In genomic region chr5:73172893-73173292, GRCh38 we compare ENCODE assay signal across 27 cellular contexts. TPM values are rescaled to one million over a fixed set of nuclear protein-coding genes. Genes with fewer than 3 reads are reported as not detected.
"Had no signal": no experiment of that assay in that cellular context is flagged by ENCODE, and none has a peak within 500 bp of the region (broad histone marks: within the 10 kb centered on the region; RNA-seq: fewer than 3 reads in every experiment).

TSS of gene TMEM174 (plus strand) at chr5:73173193. CDS start at chr5:73173244, 51 bp downstream.

- H3K4me3 Mint-ChIP-seq: activated B cell treated with CpG ODN at 0.5 μM for 24 hours; activated CD4-positive, alpha-beta T cell treated with anti-CD3 and anti-CD28 coated beads, Interleukin-2, amount 10 ng/mL, durations not matched to agents 24 days and 14 days; activated CD8-positive, alpha-beta memory T cell treated with anti-CD3 and anti-CD28 coated beads, Interleukin-2, amount 10 ng/mL, durations not matched to agents 7 days and 5 days; activated naive CD8-positive, alpha-beta T cell treated with anti-CD3 and anti-CD28 coated beads, Interleukin-2, amount 50 U/mL, for 24 hours; activated T-cell treated with anti-CD3 and anti-CD28 coated beads, Interleukin-2, amount 50 U/mL, for 24 hours; activated T-helper 1 cell treated with anti-CD3 and anti-CD28 coated beads, Interleukin-12 subunit alpha, Interleukin-12 subunit beta, Interleukin-2, Interleukin-4 antibody, amounts not matched to agents 30 ng/mL and 10 ng/mL and 1 ng/mL, durations not matched to agents 14 hours and 24 hours and 36 hours; T-helper 17 cell had no signal

- H3K9me3 Mint-ChIP-seq: activated B cell treated with CpG ODN at 0.5 μM for 24 hours; activated CD4-positive, alpha-beta T cell treated with anti-CD3 and anti-CD28 coated beads, Interleukin-2, amount 10 ng/mL, durations not matched to agents 24 days and 14 days; activated naive CD4-positive, alpha-beta T cell treated with anti-CD3 and anti-CD28 coated beads, Interleukin-2, amount 50 U/mL, for 72 hours; activated T-cell treated with anti-CD3 and anti-CD28 coated beads, Interleukin-2, amount 50 U/mL, for 24 hours; activated T-helper 1 cell treated with anti-CD3 and anti-CD28 coated beads, Interleukin-12 subunit alpha, Interleukin-12 subunit beta, Interleukin-2, Interleukin-4 antibody, amounts not matched to agents 30 ng/mL and 10 ng/mL and 1 ng/mL, durations not matched to agents 14 hours and 24 hours and 36 hours had no signal

- H3K27me3 ChIP-seq: ascending aorta, body of pancreas had no signal

- ATAC-seq: activated CD8-positive, alpha-beta memory T cell treated with anti-CD3 and anti-CD28 coated beads, Interleukin-2, amount 10 ng/mL, durations not matched to agents 7 days and 5 days; activated naive CD4-positive, alpha-beta T cell treated with anti-CD3 and anti-CD28 coated beads, Interleukin-2, amount 50 U/mL, for 72 hours; activated naive CD8-positive, alpha-beta T cell treated with anti-CD3 and anti-CD28 coated beads, Interleukin-2, amount 50 U/mL, for 24 hours; body of pancreas; T-helper 17 cell had no signal

- H3K36me3 ChIP-seq: ascending aorta had no signal

- H3K36me3 Mint-ChIP-seq: activated CD8-positive, alpha-beta memory T cell treated with anti-CD3 and anti-CD28 coated beads, Interleukin-2, amount 10 ng/mL, durations not matched to agents 7 days and 5 days had no signal

- H3K9me3 ChIP-seq: ascending aorta, body of pancreas had no signal

- H3K27ac ChIP-seq: ascending aorta, body of pancreas had no signal

- DNase-seq: activated B cell treated with CpG ODN at 0.5 μM for 24 hours; activated CD4-positive, alpha-beta T cell treated with anti-CD3 and anti-CD28 coated beads for 1 hour; activated CD4-positive, alpha-beta T cell treated with anti-CD3 and anti-CD28 coated beads, Interleukin-2, amount 10 ng/mL, durations not matched to agents 24 days and 14 days; activated CD4-positive, alpha-beta T cell treated with anti-CD3 and anti-CD28 coated beads, Interleukin-2, amount 50 U/mL, for 48 hours; activated CD8-positive, alpha-beta memory T cell treated with anti-CD3 and anti-CD28 coated beads, Interleukin-2, amount 10 ng/mL, durations not matched to agents 7 days and 5 days; activated effector memory CD4-positive, alpha-beta T cell treated with anti-CD3 and anti-CD28 coated beads, Interleukin-2, amount 50 U/mL, for 16 hours; activated naive CD4-positive, alpha-beta T cell treated with Interleukin-2 at 50 U/mL for 16 hours; activated naive CD8-positive, alpha-beta T cell treated with anti-CD3 and anti-CD28 coated beads, Interleukin-2, amount 50 U/mL, for 24 hours; activated T-cell treated with anti-CD3 and anti-CD28 coated beads, Interleukin-2, amount 50 U/mL, for 24 hours; amniotic stem cell; body of pancreas; central memory CD4-positive, alpha-beta T cell; MM.1S; NCI-H1105; NCI-H1436 treated with DMSO at 0.1 percent for 48 hours; NCI-H187; NCI-H2081 treated with DMSO at 0.1 percent for 48 hours; NCI-H446; NCI-H524; SIG-M5; T-helper 17 cell; T-helper 9 cell had no signal

- H3K27ac Mint-ChIP-seq: activated B cell treated with CpG ODN at 0.5 μM for 24 hours; activated CD4-positive, alpha-beta T cell treated with anti-CD3 and anti-CD28 coated beads, Interleukin-2, amount 10 ng/mL, durations not matched to agents 24 days and 14 days; activated CD8-positive, alpha-beta memory T cell treated with anti-CD3 and anti-CD28 coated beads, Interleukin-2, amount 10 ng/mL, durations not matched to agents 7 days and 5 days; activated naive CD4-positive, alpha-beta T cell treated with anti-CD3 and anti-CD28 coated beads, Interleukin-2, amount 50 U/mL, for 72 hours; activated naive CD8-positive, alpha-beta T cell treated with anti-CD3 and anti-CD28 coated beads, Interleukin-2, amount 50 U/mL, for 24 hours; activated T-cell treated with anti-CD3 and anti-CD28 coated beads, Interleukin-2, amount 50 U/mL, for 24 hours; activated T-helper 1 cell treated with anti-CD3 and anti-CD28 coated beads, Interleukin-12 subunit alpha, Interleukin-12 subunit beta, Interleukin-2, Interleukin-4 antibody, amounts not matched to agents 30 ng/mL and 10 ng/mL and 1 ng/mL, durations not matched to agents 14 hours and 24 hours and 36 hours; T-helper 17 cell had no signal

- H3K4me3 ChIP-seq: ascending aorta, body of pancreas had no signal

- H3K4me1 ChIP-seq: ascending aorta, body of pancreas had no signal

- H3K4me1 Mint-ChIP-seq: activated CD4-positive, alpha-beta T cell treated with anti-CD3 and anti-CD28 coated beads, Interleukin-2, amount 10 ng/mL, durations not matched to agents 24 days and 14 days; activated CD8-positive, alpha-beta memory T cell treated with anti-CD3 and anti-CD28 coated beads, Interleukin-2, amount 10 ng/mL, durations not matched to agents 7 days and 5 days; activated naive CD8-positive, alpha-beta T cell treated with anti-CD3 and anti-CD28 coated beads, Interleukin-2, amount 50 U/mL, for 24 hours; T-helper 17 cell had no signal

RNA-seq across cellular contexts. Expression of gene TMEM174, which starts in this region (rescaled TPM):
- total RNA-seq: activated B cell treated with CpG ODN at 0.5 μM for 24 hours; activated CD4-positive, alpha-beta T cell treated with anti-CD3 and anti-CD28 coated beads, Interleukin-2, amount 10 ng/mL, durations not matched to agents 24 days and 14 days; activated CD8-positive, alpha-beta memory T cell treated with anti-CD3 and anti-CD28 coated beads, Interleukin-2, amount 10 ng/mL, durations not matched to agents 7 days and 5 days; activated naive CD4-positive, alpha-beta T cell treated with anti-CD3 and anti-CD28 coated beads, Interleukin-2, amount 50 U/mL, for 72 hours; activated T-helper 1 cell treated with anti-CD3 and anti-CD28 coated beads, Interleukin-12 subunit alpha, Interleukin-12 subunit beta, Interleukin-2, Interleukin-4 antibody, amounts not matched to agents 30 ng/mL and 10 ng/mL and 1 ng/mL, durations not matched to agents 14 hours and 24 hours and 36 hours; ascending aorta; body of pancreas; bronchial epithelial cell; RPMI7951; T-helper 17 cell had no signal
